Comparison of ENCODE assay signal across 27 cellular contexts in the genomic region with DNA sequence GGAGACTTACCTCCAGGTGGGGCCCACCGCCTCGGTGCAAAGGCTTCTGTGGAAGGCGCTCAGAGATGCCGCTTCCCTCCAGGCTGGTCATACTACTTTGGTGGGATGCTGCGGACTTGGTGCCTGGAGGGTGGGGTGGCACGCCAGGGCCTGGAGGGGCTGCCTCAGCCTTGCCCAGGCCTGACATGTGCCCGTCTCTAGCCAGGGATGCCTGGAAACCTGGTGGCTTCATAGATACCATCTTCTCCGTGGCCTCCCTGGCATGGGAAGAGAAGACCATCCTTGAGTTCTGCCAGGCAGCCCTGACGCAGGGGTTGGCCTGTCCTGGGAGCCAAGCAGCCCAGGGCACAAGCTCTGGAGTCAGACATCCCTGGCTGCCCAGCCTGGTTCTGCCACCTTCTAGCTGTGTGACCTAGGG. TPM values are rescaled to one million over a fixed set of nuclear protein-coding genes. Genes with fewer than 3 reads are reported as not detected.
A peak's percentile ranks its signal among the peaks of the same experiment; 100 is the strongest.
DNase-seq lines count a peak whose midpoint lies in the region; ATAC-seq and TF ChIP-seq lines count a peak whose summit lies in the region.
"Had no signal": no experiment of that assay in that cellular context is flagged by ENCODE, and none has a peak within 500 bp of the region (broad histone marks: within the 10 kb centered on the region; RNA-seq: fewer than 3 reads in every experiment).

No MANE protein-coding gene starts in this region.

- H3K4me1 ChIP-seq in CD8-positive, alpha-beta T cell (ENCODE audit: insufficient read depth, low read length), result peaks cover 39% of the 10 kb centered on the region
- H3K4me1 ChIP-seq in adipocyte (ENCODE audit: control insufficient read depth, insufficient read depth, low read length) (peaks cover 17% of the 10 kb centered on the region), breast epithelium (no peaks in the 10 kb centered on the region)
- H3K4me1 ChIP-seq: ascending aorta, heart right ventricle, left ventricle myocardium inferior, tibial artery had no signal

- no peak for ATAC-seq in CD8-positive, alpha-beta T cell
- ATAC-seq in natural killer cell, result no peak
- ATAC-seq in GM21390 (IDR thresholded peaks at IDR 0.05; ENCODE audit: unreplicated experiment), result no peak
- ATAC-seq in HG03342 (IDR thresholded peaks at IDR 0.05; ENCODE audit: unreplicated experiment), result no peak
- ATAC-seq: GM23338, heart right ventricle had no signal

- CTCF ChIA-PET in CD8-positive, alpha-beta T cell (lab: Charles Lee), result no interaction called here

- H3K4me1 Mint-ChIP-seq in CD14-positive monocyte, result peaks cover 4% of the 10 kb centered on the region
- peaks cover 55% of the 10 kb centered on the region for H3K4me1 Mint-ChIP-seq in CD8-positive, alpha-beta T cell (ENCODE audit: low read depth)
- peaks cover 35 to 44% of the 10 kb centered on the region in 2 donors for H3K4me1 Mint-ChIP-seq in natural killer cell
- H3K4me1 Mint-ChIP-seq: GM23338 had no signal

- POLR2A ChIA-PET in CD8-positive, alpha-beta T cell (lab: Charles Lee), result no interaction called here

- intact Hi-C loops in CD14-positive monocyte (cut with micrococcal nuclease) (no loop called here), natural killer cell (cut with micrococcal nuclease) (no loop called here), breast epithelium (cut with DNase I; ENCODE audit: low total_unique reads) (no loop called here)
- intact Hi-C loops in CD8-positive, alpha-beta T cell (cut with DNase I, micrococcal nuclease), result no loop called here

- H3K27ac Mint-ChIP-seq in CD14-positive monocyte (peak overlapping the region in 4 of 7 donors; percentile 9 to 31 (median 26)), natural killer cell (peak overlapping the region; percentile 79 to 82)
- H3K27ac Mint-ChIP-seq in CD8-positive, alpha-beta T cell, result peak overlapping the region; percentile 90
- H3K27ac Mint-ChIP-seq: GM23338 had no signal

- H3K36me3 ChIP-seq in CD8-positive, alpha-beta T cell (ENCODE audit: insufficient read depth, low read length), result peaks cover 83% of the 10 kb centered on the region
- H3K36me3 ChIP-seq in adipocyte (ENCODE audit: control insufficient read depth, insufficient read depth, low read length, severe bottlenecking) (peaks cover 96% of the 10 kb centered on the region), breast epithelium (peaks cover 18% of the 10 kb centered on the region)

- H3K36me3 Mint-ChIP-seq in CD14-positive monocyte (peaks cover 89 to 97% of the 10 kb centered on the region in 2 donors), natural killer cell (peaks cover 23% of the 10 kb centered on the region)
- peaks cover 90% of the 10 kb centered on the region for H3K36me3 Mint-ChIP-seq in CD8-positive, alpha-beta T cell

- no peak overlapping the region for H3K4me3 ChIP-seq in CD8-positive, alpha-beta T cell (ENCODE audit: low read depth, low read length)
- H3K4me3 ChIP-seq in adipocyte (ENCODE audit: low read length) (no peak overlapping the region), breast epithelium (no peak overlapping the region)
- H3K4me3 ChIP-seq: ascending aorta, GM23338, heart right ventricle, left ventricle myocardium inferior, smooth muscle cell, tibial artery had no signal

- DNase-seq in CD14-positive monocyte (ENCODE audit: low spot score) (peak; percentile 22), adipocyte (ENCODE audit: low read depth) (no peak), natural killer cell (no peak), NCI-H2029 treated with DMSO at 0.1 percent for 48 hours (lab: John Stamatoyannopoulos, UW) (no peak), breast epithelium (ENCODE audit: low spot score in 2 of 2) (no peak)
- DNase-seq in CD8-positive, alpha-beta T cell, result no peak
- DNase-seq: activated CD4-positive, CD25-positive, alpha-beta regulatory T cell; activated effector memory CD4-positive, alpha-beta T cell treated with Interleukin-2 at 50 U/mL for 16 hours; heart right ventricle; left ventricle myocardium inferior; NCI-H1092; NCI-H187 treated with DMSO at 0.1 percent for 48 hours; NCI-H2227 treated with DMSO at 0.1 percent for 48 hours; NCI-H82; SK-N-SH; stimulated activated CD4-positive, alpha-beta T cell treated with anti-CD3 and anti-CD28 coated beads, Interleukin-2, amount 100 ng/mL, for 48 hours; stimulated activated naive CD4-positive, alpha-beta T cell treated with Interleukin-2 at 50 U/mL for 16 hours; T-helper 9 cell; tibial artery had no signal

- H3K27me3 Mint-ChIP-seq in CD14-positive monocyte (ENCODE audit: low read depth in 3 of 3) (no peaks in the 10 kb centered on the region), natural killer cell (ENCODE audit: low read depth in 2 of 2) (no peaks in the 10 kb centered on the region)
- no peaks in the 10 kb centered on the region for H3K27me3 Mint-ChIP-seq in CD8-positive, alpha-beta T cell (ENCODE audit: low read depth)

- TF ChIP-seq POLR2A in breast epithelium (IDR thresholded peaks at IDR 0.05), result no peak

- H3K9me3 Mint-ChIP-seq in CD14-positive monocyte, result no peaks in the 10 kb centered on the region
- no peaks in the 10 kb centered on the region for H3K9me3 Mint-ChIP-seq in CD8-positive, alpha-beta T cell
- H3K9me3 Mint-ChIP-seq in natural killer cell, result no peaks in the 10 kb centered on the region
- H3K9me3 Mint-ChIP-seq: GM23338 had no signal

- H3K4me3 Mint-ChIP-seq in CD14-positive monocyte, result no peak overlapping the region
- no peak overlapping the region for H3K4me3 Mint-ChIP-seq in CD8-positive, alpha-beta T cell
- H3K4me3 Mint-ChIP-seq in natural killer cell, result no peak overlapping the region
- H3K4me3 Mint-ChIP-seq: GM23338 had no signal

- H3K27me3 ChIP-seq in CD8-positive, alpha-beta T cell (ENCODE audit: insufficient read depth, low read length), result no peaks in the 10 kb centered on the region
- no peaks in the 10 kb centered on the region for H3K27me3 ChIP-seq in adipocyte (replicated peaks; ENCODE audit: control insufficient read depth, insufficient read depth, low read length)
- H3K27me3 ChIP-seq in breast epithelium, result no peaks in the 10 kb centered on the region
- H3K27me3 ChIP-seq: ascending aorta, heart right ventricle, tibial artery had no signal

- no peaks in the 10 kb centered on the region for H3K9me3 ChIP-seq in CD8-positive, alpha-beta T cell (ENCODE audit: low read length)
- no peaks in the 10 kb centered on the region for H3K9me3 ChIP-seq in adipocyte (ENCODE audit: control insufficient read depth, low read length)
- no peaks in the 10 kb centered on the region for H3K9me3 ChIP-seq in breast epithelium
- H3K9me3 ChIP-seq: ascending aorta, heart right ventricle, left ventricle myocardium inferior, SK-N-SH, tibial artery had no signal

- no peak overlapping the region for H3K27ac ChIP-seq in CD8-positive, alpha-beta T cell (ENCODE audit: low read depth, low read length)
- no peak overlapping the region for H3K27ac ChIP-seq in breast epithelium
- H3K27ac ChIP-seq: ascending aorta, epithelial cell of prostate, heart right ventricle, left ventricle myocardium inferior, tibial artery had no signal

- H3K9ac ChIP-seq in adipocyte (ENCODE audit: low read length), result peak overlapping the region; percentile 23
- H3K9ac ChIP-seq: SK-N-SH had no signal

- TF ChIP-seq CTCF in CD14-positive monocyte (IDR thresholded peaks at IDR 0.05) (no peak), natural killer cell (IDR thresholded peaks at IDR 0.05) (no peak), breast epithelium (IDR thresholded peaks at IDR 0.05) (no peak)
- TF ChIP-seq CTCF in CD8-positive, alpha-beta T cell (IDR thresholded peaks at IDR 0.05), result no peak

RNA-seq across cellular contexts. Expression of a gene that starts 28.3 kb away (rescaled TPM):
- under 1 TPM in 1 of 2 donors, not detected in 1; 0.30 TPM for polyA plus RNA-seq in CD14-positive monocyte
- not detected for total RNA-seq in CD8-positive, alpha-beta T cell
- total RNA-seq in natural killer cell, result not detected
- total RNA-seq in breast epithelium, result 1 to 10 TPM in 2 of 3 donors, not detected in 1; 1.6 to 2.9 TPM
- total RNA-seq: fibroblast of villous mesenchyme, heart right ventricle, left ventricle myocardium inferior, mononuclear cell, smooth muscle cell had no signal
- polyA plus RNA-seq: SK-N-SH, smooth muscle cell had no signal

RNA-seq across cellular contexts. Expression of a gene that starts 29.9 kb away (rescaled TPM):
- 1 to 10 TPM; 3.3 to 7.3 TPM for polyA plus RNA-seq in CD14-positive monocyte
- total RNA-seq in CD8-positive, alpha-beta T cell, result 100 to 1,000 TPM; 249 to 269 TPM
- 100 to 1,000 TPM; 577 to 743 (median 676) TPM for total RNA-seq in natural killer cell
- total RNA-seq in breast epithelium, result 10 to 100 TPM; 20.1 to 52.0 (median 35.7) TPM

RNA-seq across cellular contexts. Expression of a gene that starts 35.0 kb away (rescaled TPM):
- polyA plus RNA-seq in CD14-positive monocyte, result 1 to 10 TPM; 2.2 to 2.8 TPM
- total RNA-seq in CD8-positive, alpha-beta T cell, result not detected
- under 1 TPM in 1 of 3 donors, not detected in 2; 1.00 TPM for total RNA-seq in natural killer cell
- total RNA-seq in breast epithelium, result 1 to 10 TPM in 1 of 3 donors, not detected in 2; 8.3 TPM
- total RNA-seq: fibroblast of villous mesenchyme, GM23338, left ventricle myocardium inferior, mononuclear cell, smooth muscle cell had no signal
- polyA plus RNA-seq: GM23338, SK-N-SH had no signal

Comparison
In these comparisons a context has a peak if more than half of its experiments do, and no peak if none do; other contexts are left out.
1. H3K27ac Mint-ChIP-seq: peak in every context shown above with its lines; median percentile 90 in CD8-positive, alpha-beta T cell; 80 in natural killer cell; 26 in CD14-positive monocyte.
2. RNA of a gene that starts 29.9 kb away (total RNA-seq): 577 to 743 TPM in natural killer cell and 249 to 269 TPM in CD8-positive, alpha-beta T cell; 20.1 to 52.0 TPM in breast epithelium; every median in the first group is over 4 times any median in the second.